In the genomic region with DNA sequence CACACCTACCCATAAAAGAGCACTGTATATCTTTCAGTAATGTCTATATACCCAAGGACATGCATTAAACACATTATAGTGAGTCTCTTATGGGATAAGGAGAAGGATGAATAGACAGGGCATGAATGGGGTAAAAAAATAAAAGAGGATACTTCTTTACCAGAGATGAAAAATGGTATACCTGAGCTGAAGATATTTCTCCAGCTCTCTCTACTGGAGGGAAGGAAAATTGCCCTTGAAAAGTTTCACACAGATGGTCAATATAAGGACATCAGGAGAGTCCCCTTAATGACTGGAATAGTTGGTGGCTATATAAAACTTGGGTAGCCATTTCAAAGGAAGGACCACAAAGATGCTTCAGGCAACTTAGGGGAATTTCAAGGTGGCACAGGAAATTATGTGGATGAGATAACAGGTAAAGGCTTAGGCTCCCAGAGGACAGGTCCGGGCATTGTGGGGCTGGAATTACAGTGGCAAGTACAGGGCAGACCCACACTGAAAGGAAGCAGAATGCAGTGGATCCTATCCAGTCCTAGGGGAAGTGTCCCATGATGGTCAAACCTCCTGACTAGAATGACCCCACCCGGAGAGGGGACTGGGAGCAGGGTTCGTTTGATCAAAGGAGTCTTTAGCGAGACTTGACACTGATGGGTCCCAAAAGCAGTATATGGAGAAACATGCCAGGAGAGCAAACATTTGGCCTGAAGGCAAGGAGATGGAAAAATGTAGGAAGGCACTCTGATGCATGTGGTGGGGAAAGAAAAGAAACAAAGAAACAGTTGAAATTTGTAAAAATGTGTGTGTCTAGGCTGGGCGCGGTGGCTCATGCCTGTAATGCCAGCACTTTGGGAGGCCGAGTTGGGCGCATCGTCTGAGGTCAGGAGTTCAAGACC, we compare ENCODE assay signal across 1 cellular context.
TF ChIP-seq lines count a peak whose summit lies in the region.

No MANE protein-coding gene starts in this region.

TF ChIP-seq in Ishikawa, 13 proteins besides CTCF, POLR2A, EP300 and RAD21 (continued from another document):
- TF ChIP-seq, protein P1, sequence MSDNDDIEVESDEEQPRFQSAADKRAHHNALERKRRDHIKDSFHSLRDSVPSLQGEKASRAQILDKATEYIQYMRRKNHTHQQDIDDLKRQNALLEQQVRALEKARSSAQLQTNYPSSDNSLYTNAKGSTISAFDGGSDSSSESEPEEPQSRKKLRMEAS (IDR thresholded peaks at IDR 0.05), result no peak
- TF ChIP-seq NFIC (IDR thresholded peaks at IDR 0.05) (no peak), FOXM1 (IDR thresholded peaks at IDR 0.05; ENCODE audit: borderline replicate concordance, low read depth) (no peak), CREB1 (IDR thresholded peaks at IDR 0.05; ENCODE audit: low read depth) (no peak), TAF1 (IDR thresholded peaks at IDR 0.05; ENCODE audit: low read depth) (no peak), ZBTB7A (IDR thresholded peaks at IDR 0.05; ENCODE audit: low read depth) (no peak), TCF12 (IDR thresholded peaks at IDR 0.05; ENCODE audit: low read depth) (no peak), CEBPB (IDR thresholded peaks at IDR 0.05) (no peak)
